ENCODE assay signal across 30 cellular contexts in the genomic region with DNA sequence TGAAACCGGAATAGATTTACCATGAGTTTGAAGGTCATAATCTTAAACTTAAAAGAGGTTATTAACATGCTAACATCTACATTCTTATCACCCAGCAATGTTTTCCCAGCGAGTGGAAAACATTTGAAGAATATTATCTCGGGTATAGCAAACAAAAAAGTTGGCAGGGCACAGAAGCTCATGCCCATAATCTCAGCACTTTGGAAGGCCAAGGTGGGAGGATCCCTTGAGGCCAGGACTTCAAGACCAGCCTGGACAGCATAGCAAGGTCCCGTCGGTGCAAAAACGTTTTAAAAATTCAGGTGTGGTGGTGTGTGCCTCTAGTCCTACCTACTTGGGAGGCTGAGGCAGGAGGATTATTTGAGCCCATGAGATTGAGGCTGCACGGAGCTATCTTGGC.
"Had no signal": no experiment of that assay in that cellular context is flagged by ENCODE, and none has a peak within 500 bp of the region (broad histone marks: within the 10 kb centered on the region; RNA-seq: fewer than 3 reads in every experiment).

No MANE protein-coding gene starts in this region.

- FAIRE-seq: bronchial epithelial cell had no signal

- DNase-seq: activated CD4-positive, alpha-beta memory T cell treated with anti-CD3 and anti-CD28 coated beads for 36 hours; activated CD4-positive, alpha-beta T cell treated with anti-CD3 and anti-CD28 coated beads for 36 hours; activated CD4-positive, alpha-beta T cell treated with anti-CD3 and anti-CD28 coated beads, Interleukin-2, amount 10 ng/mL, durations not matched to agents 24 days and 14 days; activated CD4-positive, CD25-positive, alpha-beta regulatory T cell; activated CD4-positive, CD25-positive, alpha-beta regulatory T cell treated with anti-CD3 and anti-CD28 coated beads, Interleukin-2, amount 50 U/mL, for 72 hours; activated CD8-positive, alpha-beta memory T cell treated with anti-CD3 and anti-CD28 coated beads, Interleukin-2, amount 10 ng/mL, durations not matched to agents 7 days and 5 days; activated CD8-positive, alpha-beta memory T cell treated with anti-CD3 and anti-CD28 coated beads, Interleukin-2, amount 50 U/mL, for 4 hours; activated CD8-positive, alpha-beta T cell treated with anti-CD3 and anti-CD28 coated beads, Interleukin-2, amount 10 ng/mL, durations not matched to agents 7 days and 5 days; activated gamma-delta T cell; activated naive CD4-positive, alpha-beta T cell; activated naive CD4-positive, alpha-beta T cell treated with anti-CD3 and anti-CD28 coated beads, Interleukin-2, amount 10 ng/mL, durations not matched to agents 7 days and 5 days; activated naive CD8-positive, alpha-beta T cell treated with anti-CD3 and anti-CD28 coated beads, Interleukin-2, amount 10 ng/mL, durations not matched to agents 7 days and 5 days; activated T-cell treated with anti-CD3 and anti-CD28 coated beads, Interleukin-2, amount 50 U/mL, for 1 hour; activated T-cell treated with anti-CD3 and anti-CD28 coated beads, Interleukin-2, amount 50 U/mL, for 72 hours; brain microvascular endothelial cell; cortex of kidney; dermis blood vessel endothelial cell; effector CD4-positive, alpha-beta T cell; effector memory CD8-positive, alpha-beta T cell; erythroblast; foreskin keratinocyte; gastrocnemius medialis; T-helper 1 cell; T-helper 17 cell; T1000; WERI-Rb-1 had no signal

- ATAC-seq: activated CD4-positive, alpha-beta T cell treated with anti-CD3 and anti-CD28 coated beads for 36 hours; activated CD8-positive, alpha-beta memory T cell treated with anti-CD3 and anti-CD28 coated beads, Interleukin-2, amount 10 ng/mL, durations not matched to agents 7 days and 5 days; activated CD8-positive, alpha-beta T cell treated with anti-CD3 and anti-CD28 coated beads, Interleukin-2, amount 10 ng/mL, durations not matched to agents 7 days and 5 days; activated naive CD4-positive, alpha-beta T cell treated with anti-CD3 and anti-CD28 coated beads, Interleukin-2, amount 50 U/mL, for 72 hours; activated T-cell treated with anti-CD3 and anti-CD28 coated beads, Interleukin-2, amount 50 U/mL, for 72 hours; effector memory CD8-positive, alpha-beta T cell; foreskin keratinocyte; gastrocnemius medialis; T-helper 17 cell had no signal

- H3K4me3 ChIP-seq: ascending aorta, esophagus muscularis mucosa, gastrocnemius medialis had no signal

- H3K9me3 ChIP-seq: ascending aorta, esophagus muscularis mucosa, gastrocnemius medialis had no signal

- H3K27ac ChIP-seq: ascending aorta, brain microvascular endothelial cell, esophagus muscularis mucosa, foreskin keratinocyte, gastrocnemius medialis, WERI-Rb-1 had no signal

- H3K27me3 ChIP-seq: ascending aorta, brain microvascular endothelial cell, esophagus muscularis mucosa, foreskin keratinocyte, gastrocnemius medialis had no signal

- H3K36me3 ChIP-seq: ascending aorta, brain microvascular endothelial cell, esophagus muscularis mucosa, gastrocnemius medialis, WERI-Rb-1 had no signal

- H3K4me1 ChIP-seq: ascending aorta, esophagus muscularis mucosa, foreskin keratinocyte, gastrocnemius medialis had no signal
